In the genomic region with DNA sequence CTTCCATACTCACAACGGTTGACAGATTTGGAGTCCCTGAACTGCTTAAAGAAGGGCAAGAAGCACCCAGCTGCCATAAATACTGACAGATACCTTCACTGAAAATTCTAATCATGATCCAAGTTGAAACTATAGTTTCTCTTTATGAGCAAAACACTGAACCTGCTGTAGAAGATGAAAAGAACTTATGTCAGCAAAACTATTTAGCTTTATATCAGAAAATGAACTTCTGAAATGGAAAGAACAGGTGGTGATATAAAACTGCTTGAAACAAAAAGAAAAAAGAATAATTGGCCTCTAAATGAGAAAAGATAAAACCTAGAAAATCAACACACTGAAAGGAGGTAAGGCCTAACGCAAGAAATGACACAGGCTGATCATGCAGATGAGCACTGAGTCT, we compare ENCODE assay signal across 1 cellular context.
TF ChIP-seq lines count a peak whose summit lies in the region.

No MANE protein-coding gene starts in this region.

TF ChIP-seq in K562, 482 proteins besides CTCF, POLR2A, EP300 and RAD21:
- TF ChIP-seq, protein P1, sequence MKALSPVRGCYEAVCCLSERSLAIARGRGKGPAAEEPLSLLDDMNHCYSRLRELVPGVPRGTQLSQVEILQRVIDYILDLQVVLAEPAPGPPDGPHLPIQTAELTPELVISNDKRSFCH (CRISPR knock-in tag; IDR thresholded peaks at IDR 0.05) = no peak
- TF ChIP-seq, protein P1 (tag; IDR thresholded peaks at IDR 0.05) = no peak
- no peak for TF ChIP-seq RFX1 (IDR thresholded peaks at IDR 0.05)
- no peak for TF ChIP-seq HDAC3 (IDR thresholded peaks at IDR 0.05; ENCODE audit: borderline replicate concordance, partially characterized antibody)
- TF ChIP-seq, protein P2, sequence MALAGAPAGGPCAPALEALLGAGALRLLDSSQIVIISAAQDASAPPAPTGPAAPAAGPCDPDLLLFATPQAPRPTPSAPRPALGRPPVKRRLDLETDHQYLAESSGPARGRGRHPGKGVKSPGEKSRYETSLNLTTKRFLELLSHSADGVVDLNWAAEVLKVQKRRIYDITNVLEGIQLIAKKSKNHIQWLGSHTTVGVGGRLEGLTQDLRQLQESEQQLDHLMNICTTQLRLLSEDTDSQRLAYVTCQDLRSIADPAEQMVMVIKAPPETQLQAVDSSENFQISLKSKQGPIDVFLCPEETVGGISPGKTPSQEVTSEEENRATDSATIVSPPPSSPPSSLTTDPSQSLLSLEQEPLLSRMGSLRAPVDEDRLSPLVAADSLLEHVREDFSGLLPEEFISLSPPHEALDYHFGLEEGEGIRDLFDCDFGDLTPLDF (CRISPR knock-in tag; IDR thresholded peaks at IDR 0.05) = no peak
- no peak for TF ChIP-seq EHMT2 (IDR thresholded peaks at IDR 0.05)
- TF ChIP-seq MAFF (IDR thresholded peaks at IDR 0.05; ENCODE audit: low read length) = peak; percentile 35; the same call in 1 of the 2 replicates
- 0 out of 2 replicates have a peak, but pooled peaks have one; percentile 23 for TF ChIP-seq MAFG (tag; conservative IDR thresholded peaks at IDR 0.05)
- TF ChIP-seq C11orf30 (IDR thresholded peaks at IDR 0.05; ENCODE audit: low read depth) = peak; percentile 17; the same call in 1 of the 2 replicates
- TF ChIP-seq ZNF431 (CRISPR knock-in tag; IDR thresholded peaks at IDR 0.05) = no peak
- TF ChIP-seq GTF2E2 (tag; IDR thresholded peaks at IDR 0.05) = no peak
- TF ChIP-seq HLTF (IDR thresholded peaks at IDR 0.05) = no peak
- TF ChIP-seq ZNF75A (CRISPR knock-in tag; IDR thresholded peaks at IDR 0.05) = no peak
- TF ChIP-seq TCFL5 (CRISPR knock-in tag; conservative IDR thresholded peaks at IDR 0.05) = no peak
- no peak for TF ChIP-seq YBX1 (IDR thresholded peaks at IDR 0.05)
- TF ChIP-seq FUS (optimal IDR thresholded peaks at IDR 0.05; ENCODE audit: low read depth, low read length) = no peak
- TF ChIP-seq JUND (IDR thresholded peaks at IDR 0.05; ENCODE audit: borderline replicate concordance, low read depth, low read length) = no peak
- no peak for TF ChIP-seq JUND (tag; IDR thresholded peaks at IDR 0.05; ENCODE audit: borderline replicate concordance, low read depth, low read length)
- peak; percentile 76 for TF ChIP-seq ZNF316 (IDR thresholded peaks at IDR 0.05)
- TF ChIP-seq SMC3 (conservative IDR thresholded peaks at IDR 0.05; ENCODE audit: insufficient read depth, low read depth, low read length) = no peak
- no peak for TF ChIP-seq ZNF143 (CRISPR knock-in tag; IDR thresholded peaks at IDR 0.05)
- TF ChIP-seq ZNF253 (CRISPR knock-in tag; conservative IDR thresholded peaks at IDR 0.05) = no peak
- TF ChIP-seq CBX8 (IDR thresholded peaks at IDR 0.05; ENCODE audit: borderline replicate concordance, extremely low read depth, low read depth, low read length, poor library complexity, severe bottlenecking) = no peak
- TF ChIP-seq, protein P3, sequence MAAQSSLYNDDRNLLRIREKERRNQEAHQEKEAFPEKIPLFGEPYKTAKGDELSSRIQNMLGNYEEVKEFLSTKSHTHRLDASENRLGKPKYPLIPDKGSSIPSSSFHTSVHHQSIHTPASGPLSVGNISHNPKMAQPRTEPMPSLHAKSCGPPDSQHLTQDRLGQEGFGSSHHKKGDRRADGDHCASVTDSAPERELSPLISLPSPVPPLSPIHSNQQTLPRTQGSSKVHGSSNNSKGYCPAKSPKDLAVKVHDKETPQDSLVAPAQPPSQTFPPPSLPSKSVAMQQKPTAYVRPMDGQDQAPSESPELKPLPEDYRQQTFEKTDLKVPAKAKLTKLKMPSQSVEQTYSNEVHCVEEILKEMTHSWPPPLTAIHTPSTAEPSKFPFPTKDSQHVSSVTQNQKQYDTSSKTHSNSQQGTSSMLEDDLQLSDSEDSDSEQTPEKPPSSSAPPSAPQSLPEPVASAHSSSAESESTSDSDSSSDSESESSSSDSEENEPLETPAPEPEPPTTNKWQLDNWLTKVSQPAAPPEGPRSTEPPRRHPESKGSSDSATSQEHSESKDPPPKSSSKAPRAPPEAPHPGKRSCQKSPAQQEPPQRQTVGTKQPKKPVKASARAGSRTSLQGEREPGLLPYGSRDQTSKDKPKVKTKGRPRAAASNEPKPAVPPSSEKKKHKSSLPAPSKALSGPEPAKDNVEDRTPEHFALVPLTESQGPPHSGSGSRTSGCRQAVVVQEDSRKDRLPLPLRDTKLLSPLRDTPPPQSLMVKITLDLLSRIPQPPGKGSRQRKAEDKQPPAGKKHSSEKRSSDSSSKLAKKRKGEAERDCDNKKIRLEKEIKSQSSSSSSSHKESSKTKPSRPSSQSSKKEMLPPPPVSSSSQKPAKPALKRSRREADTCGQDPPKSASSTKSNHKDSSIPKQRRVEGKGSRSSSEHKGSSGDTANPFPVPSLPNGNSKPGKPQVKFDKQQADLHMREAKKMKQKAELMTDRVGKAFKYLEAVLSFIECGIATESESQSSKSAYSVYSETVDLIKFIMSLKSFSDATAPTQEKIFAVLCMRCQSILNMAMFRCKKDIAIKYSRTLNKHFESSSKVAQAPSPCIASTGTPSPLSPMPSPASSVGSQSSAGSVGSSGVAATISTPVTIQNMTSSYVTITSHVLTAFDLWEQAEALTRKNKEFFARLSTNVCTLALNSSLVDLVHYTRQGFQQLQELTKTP (IDR thresholded peaks at IDR 0.05; ENCODE audit: low read depth in 1 of 2, partially characterized antibody in 2 of 2) = no peak
- TF ChIP-seq MCM5 (IDR thresholded peaks at IDR 0.05; ENCODE audit: low read depth) = no peak
- TF ChIP-seq RBM34 (IDR thresholded peaks at IDR 0.05; ENCODE audit: borderline replicate concordance, insufficient read depth, low read length) = no peak
- peak; percentile 33; the same call in 1 of the 2 replicates for TF ChIP-seq MAFK (IDR thresholded peaks at IDR 0.05; ENCODE audit: low read length)
- no peak for TF ChIP-seq ZNF76 (CRISPR knock-in tag; IDR thresholded peaks at IDR 0.05; ENCODE audit: borderline replicate concordance)
- no peak for TF ChIP-seq ETV1 (tag; conservative IDR thresholded peaks at IDR 0.05; ENCODE audit: low read depth)
- no peak for TF ChIP-seq SP1 (CRISPR knock-in tag; IDR thresholded peaks at IDR 0.05)
- TF ChIP-seq, protein P4, sequence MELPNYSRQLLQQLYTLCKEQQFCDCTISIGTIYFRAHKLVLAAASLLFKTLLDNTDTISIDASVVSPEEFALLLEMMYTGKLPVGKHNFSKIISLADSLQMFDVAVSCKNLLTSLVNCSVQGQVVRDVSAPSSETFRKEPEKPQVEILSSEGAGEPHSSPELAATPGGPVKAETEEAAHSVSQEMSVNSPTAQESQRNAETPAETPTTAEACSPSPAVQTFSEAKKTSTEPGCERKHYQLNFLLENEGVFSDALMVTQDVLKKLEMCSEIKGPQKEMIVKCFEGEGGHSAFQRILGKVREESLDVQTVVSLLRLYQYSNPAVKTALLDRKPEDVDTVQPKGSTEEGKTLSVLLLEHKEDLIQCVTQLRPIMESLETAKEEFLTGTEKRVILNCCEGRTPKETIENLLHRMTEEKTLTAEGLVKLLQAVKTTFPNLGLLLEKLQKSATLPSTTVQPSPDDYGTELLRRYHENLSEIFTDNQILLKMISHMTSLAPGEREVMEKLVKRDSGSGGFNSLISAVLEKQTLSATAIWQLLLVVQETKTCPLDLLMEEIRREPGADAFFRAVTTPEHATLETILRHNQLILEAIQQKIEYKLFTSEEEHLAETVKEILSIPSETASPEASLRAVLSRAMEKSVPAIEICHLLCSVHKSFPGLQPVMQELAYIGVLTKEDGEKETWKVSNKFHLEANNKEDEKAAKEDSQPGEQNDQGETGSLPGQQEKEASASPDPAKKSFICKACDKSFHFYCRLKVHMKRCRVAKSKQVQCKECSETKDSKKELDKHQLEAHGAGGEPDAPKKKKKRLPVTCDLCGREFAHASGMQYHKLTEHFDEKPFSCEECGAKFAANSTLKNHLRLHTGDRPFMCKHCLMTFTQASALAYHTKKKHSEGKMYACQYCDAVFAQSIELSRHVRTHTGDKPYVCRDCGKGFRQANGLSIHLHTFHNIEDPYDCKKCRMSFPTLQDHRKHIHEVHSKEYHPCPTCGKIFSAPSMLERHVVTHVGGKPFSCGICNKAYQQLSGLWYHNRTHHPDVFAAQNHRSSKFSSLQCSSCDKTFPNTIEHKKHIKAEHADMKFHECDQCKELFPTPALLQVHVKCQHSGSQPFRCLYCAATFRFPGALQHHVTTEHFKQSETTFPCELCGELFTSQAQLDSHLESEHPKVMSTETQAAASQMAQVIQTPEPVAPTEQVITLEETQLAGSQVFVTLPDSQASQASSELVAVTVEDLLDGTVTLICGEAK (IDR thresholded peaks at IDR 0.05) = no peak
- TF ChIP-seq, protein P4 (CRISPR knock-in tag; IDR thresholded peaks at IDR 0.05) = no peak
